In the genomic region with DNA sequence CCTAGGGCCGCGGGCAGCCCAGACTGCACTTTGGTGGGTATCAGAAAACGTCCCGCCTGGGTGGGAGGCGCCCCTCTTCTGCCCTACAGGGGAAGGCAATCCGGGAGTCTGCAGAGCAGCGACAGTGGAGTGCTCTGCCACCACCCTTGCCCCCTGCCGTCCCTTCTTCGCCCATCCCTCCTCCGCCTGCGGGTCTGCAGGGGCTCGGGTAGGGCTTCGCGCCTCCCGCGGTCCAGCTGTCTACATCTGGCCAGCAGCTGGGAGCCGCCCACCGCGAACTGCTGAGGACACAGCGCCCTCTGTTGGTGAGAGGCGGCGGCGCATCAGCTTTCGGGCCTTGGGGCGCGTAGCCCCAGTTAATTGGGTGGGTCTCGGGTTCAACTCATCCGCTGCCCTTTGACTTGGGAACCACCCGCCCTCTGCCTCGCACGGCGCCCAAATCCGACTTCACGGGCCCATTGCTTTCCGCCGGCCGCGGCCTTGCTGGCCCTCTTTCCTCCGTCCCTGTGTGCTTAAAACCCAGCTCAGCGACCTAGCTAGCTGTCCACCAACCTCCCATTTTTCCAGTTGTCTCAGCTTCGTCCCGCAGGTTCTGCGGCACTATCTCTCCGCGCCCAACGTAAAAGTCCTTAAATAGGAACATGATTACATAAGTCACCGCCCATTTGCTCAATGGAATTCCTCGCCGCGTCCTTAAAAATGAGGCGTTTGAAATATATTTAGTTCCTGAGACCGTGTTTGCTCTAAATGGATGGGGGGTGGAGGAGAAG, we compare ENCODE assay signal across 8 cellular contexts. TPM values are rescaled to one million over a fixed set of nuclear protein-coding genes. Genes with fewer than 3 reads are reported as not detected.
DNase-seq lines count a peak whose midpoint lies in the region; ATAC-seq and TF ChIP-seq lines count a peak whose summit lies in the region.

No MANE protein-coding gene starts in this region.

- intact Hi-C loops in dorsolateral prefrontal cortex (cut with DNase I), result loop anchor here (1.0 to 5.0 kb wide), 3 partner anchors 21 to 64 kb away; no protein-coding TSS in a partner anchor

- ATAC-seq in GM21528 (IDR thresholded peaks at IDR 0.05; ENCODE audit: low FRiP score, unreplicated experiment), result no peak

- DNase-seq in GM10266 (ENCODE audit: extremely low spot score) (peak; percentile 84), HFF-Myc (ENCODE audit: extremely low read depth, low read depth) (no peak), NCI-H2196 treated with DMSO at 0.1 percent for 48 hours (lab: John Stamatoyannopoulos, UW; ENCODE audit: unreplicated experiment) (peak; percentile 32), dorsolateral prefrontal cortex (peak in 9 of 10 donors; percentile 35 to 82 (median 62)), mesothelial cell of epicardium (ENCODE audit: low spot score in 2 of 2, unreplicated experiment in 2 of 2) (peak; percentile 72 to 90)
- DNase-seq in activated CD4-positive, alpha-beta T cell treated with anti-CD3 and anti-CD28 coated beads, Interleukin-2, amount 50 U/mL, for 24 hours (ENCODE audit: low read depth in 1 of 2, low spot score in 1 of 2), result peak; percentile 75 to 76
- DNase-seq in stimulated activated CD8-positive, alpha-beta memory T cell treated with anti-CD3 and anti-CD28 coated beads, Interleukin-7, amount 100 ng/mL, for 24 hours (ENCODE audit: low read depth), result peak; percentile 79

- peak overlapping the region; percentile 48 for H3K4me3 Mint-ChIP-seq in mesothelial cell of epicardium

- peak; percentile 99 for TF ChIP-seq CTCF in GM10266 (IDR thresholded peaks at IDR 0.05; ENCODE audit: control insufficient read depth, insufficient read depth, low read depth, missing control alignments)
- peak; percentile 92 for TF ChIP-seq CTCF in HFF-Myc (IDR thresholded peaks at IDR 0.05; ENCODE audit: low read depth, low read length, missing control alignments)
- TF ChIP-seq CTCF in dorsolateral prefrontal cortex (IDR thresholded peaks at IDR 0.05 in 54 of 56, conservative IDR thresholded peaks at IDR 0.05 in 2 of 56; ENCODE audit: low read depth in 1 of 56, partially characterized antibody in 56 of 56), result peak; percentile 76 to 99 (median 97)
- peak; percentile 99 for TF ChIP-seq CTCF in mesothelial cell of epicardium (IDR thresholded peaks at IDR 0.05; ENCODE audit: unreplicated experiment)

- H3K27ac Mint-ChIP-seq in mesothelial cell of epicardium, result peak overlapping the region; percentile 92

- H3K4me1 Mint-ChIP-seq in mesothelial cell of epicardium, result peaks cover 38% of the 10 kb centered on the region

- H3K9me3 Mint-ChIP-seq in mesothelial cell of epicardium, result peaks cover 4% of the 10 kb centered on the region

- H3K27me3 ChIP-seq in dorsolateral prefrontal cortex, result peaks cover 0 to 83% (median 41%) of the 10 kb centered on the region in 45 donors

- H3K36me3 Mint-ChIP-seq in mesothelial cell of epicardium, result no peaks in the 10 kb centered on the region

- no peak overlapping the region for H3K4me3 ChIP-seq in HFF-Myc (replicated peaks; ENCODE audit: low read depth, low read length)
- peak overlapping the region in 49 of 59 donors; percentile 3 to 57 (median 38) for H3K4me3 ChIP-seq in dorsolateral prefrontal cortex

- H3K27ac ChIP-seq in dorsolateral prefrontal cortex, result peak overlapping the region in 13 of 59 donors; percentile 12 to 62 (median 40)

- H3K27me3 Mint-ChIP-seq in mesothelial cell of epicardium (ENCODE audit: low read depth), result peaks cover 76% of the 10 kb centered on the region

RNA-seq across cellular contexts. Expression of a gene that starts 17.6 kb away (rescaled TPM):
- 1 to 10 TPM in 70 of 120 experiments, under 1 TPM in 49, not detected in 1; 0.25 to 3.3 (median 1.1) TPM for total RNA-seq in dorsolateral prefrontal cortex
- total RNA-seq in mesothelial cell of epicardium, result 50.7 to 53.2 TPM (median 51.8 TPM) in 3 replicates

RNA-seq across cellular contexts. Expression of a gene that starts 38.7 kb away (rescaled TPM):
- 1 to 10 TPM in 58 of 120 experiments, under 1 TPM in 56, not detected in 6; 0.31 to 4.9 (median 1.0) TPM for total RNA-seq in dorsolateral prefrontal cortex
- total RNA-seq in mesothelial cell of epicardium, result 106 to 118 TPM (median 115 TPM) in 3 replicates

Comparison
In these comparisons a context has a peak if more than half of its experiments do, and no peak if none do; other contexts are left out.
1. RNA of a gene that starts 17.6 kb away (total RNA-seq): 50.7 to 53.2 TPM in mesothelial cell of epicardium; 0.25 to 3.3 TPM in dorsolateral prefrontal cortex; every median in the first group is over 10 times any median in the second.
2. RNA of a gene that starts 38.7 kb away (total RNA-seq): 106 to 118 TPM in mesothelial cell of epicardium; 0.31 to 4.9 TPM in dorsolateral prefrontal cortex; every median in the first group is over 10 times any median in the second.
3. Peak in every context shown above with its lines, with median percentiles within 50 percentile points of each other: CTCF ChIP-seq.